13 cellular contexts compared by ENCODE assay signal in genomic region chr1:42951588-42951987, GRCh38. TPM values are rescaled to one million over a fixed set of nuclear protein-coding genes. Genes with fewer than 3 reads are reported as not detected.
DNase-seq lines count a peak whose midpoint lies in the region; ATAC-seq and TF ChIP-seq lines count a peak whose summit lies in the region.
"Had no signal": no experiment of that assay in that cellular context is flagged by ENCODE, and none has a peak within 500 bp of the region (broad histone marks: within the 10 kb centered on the region; RNA-seq: fewer than 3 reads in every experiment).

No MANE protein-coding gene starts in this region.

- peaks cover 92% of the 10 kb centered on the region for H3K36me3 Mint-ChIP-seq in activated T-cell treated with anti-CD3 and anti-CD28 coated beads, Interleukin-2, amount 50 U/mL, for 24 hours (ENCODE audit: low read depth)
- peaks cover 19% of the 10 kb centered on the region for H3K36me3 Mint-ChIP-seq in central memory CD8-positive, alpha-beta T cell (ENCODE audit: insufficient read depth)

- H3K9me3 ChIP-seq in PC-9 (ENCODE audit: insufficient read depth, low read depth) (no peaks in the 10 kb centered on the region), lower lobe of right lung (no peaks in the 10 kb centered on the region), mucosa of descending colon (no peaks in the 10 kb centered on the region)
- no peaks in the 10 kb centered on the region for H3K9me3 ChIP-seq in effector memory CD4-positive, alpha-beta T cell (ENCODE audit: control insufficient read depth, low read length)

- peak; percentile 22 for ATAC-seq in central memory CD8-positive, alpha-beta T cell (replicated peaks; ENCODE audit: extremely low read depth, poor library complexity, severe bottlenecking)
- ATAC-seq in lower lobe of right lung (no peak), mucosa of descending colon (no peak)
- ATAC-seq: left colon had no signal

- peaks cover 93% of the 10 kb centered on the region for H3K4me1 ChIP-seq in PC-9 (replicated peaks; ENCODE audit: insufficient read depth)
- H3K4me1 ChIP-seq in lower lobe of right lung, result peaks cover 17% of the 10 kb centered on the region
- H3K4me1 ChIP-seq in effector memory CD4-positive, alpha-beta T cell (ENCODE audit: control insufficient read depth, insufficient read depth, low read length, poor library complexity, severe bottlenecking), result peaks cover 55% of the 10 kb centered on the region
- H3K4me1 ChIP-seq in mucosa of descending colon (ENCODE audit: low read depth), result peaks cover 23% of the 10 kb centered on the region

- no peak overlapping the region for H3K4me3 Mint-ChIP-seq in activated T-cell treated with anti-CD3 and anti-CD28 coated beads, Interleukin-2, amount 50 U/mL, for 24 hours
- H3K4me3 Mint-ChIP-seq in central memory CD8-positive, alpha-beta T cell, result peak overlapping the region; percentile 91

- peaks cover 41% of the 10 kb centered on the region for H3F3A ChIP-seq in PC-9 (ENCODE audit: insufficient read depth, low read depth)

- H3K9me2 ChIP-seq in PC-9 (ENCODE audit: insufficient read depth), result no peaks in the 10 kb centered on the region

- no peak overlapping the region for H2AFZ ChIP-seq in PC-9

- H3K27ac Mint-ChIP-seq in activated T-cell treated with anti-CD3 and anti-CD28 coated beads, Interleukin-2, amount 50 U/mL, for 24 hours, result peak overlapping the region; percentile 63
- H3K27ac Mint-ChIP-seq in central memory CD8-positive, alpha-beta T cell (ENCODE audit: low read depth), result peak overlapping the region; percentile 76

- intact Hi-C loops in PC-9 (cut with micrococcal nuclease; ENCODE audit: unreplicated experiment), result no loop called here
- intact Hi-C loops in lower lobe of right lung (cut with DNase I), result no loop called here
- intact Hi-C loops in mucosa of descending colon (cut with DNase I, micrococcal nuclease), result no loop called here

- no peaks in the 10 kb centered on the region for H3K27me3 ChIP-seq in PC-9 (ENCODE audit: insufficient read depth, low read depth)
- no peaks in the 10 kb centered on the region for H3K27me3 ChIP-seq in lower lobe of right lung (ENCODE audit: low read depth)
- no peaks in the 10 kb centered on the region for H3K27me3 ChIP-seq in effector memory CD4-positive, alpha-beta T cell (replicated peaks; ENCODE audit: control insufficient read depth, insufficient read depth, low read length, poor library complexity, severe bottlenecking)
- H3K27me3 ChIP-seq: brain microvascular endothelial cell had no signal

- no peak for DNase-seq in activated T-cell treated with anti-CD3 and anti-CD28 coated beads, Interleukin-2, amount 50 U/mL, for 24 hours
- DNase-seq in activated T-cell treated with anti-CD3 and anti-CD28 coated beads, Interleukin-2, amount 50 U/mL, for 48 hours, result no peak
- DNase-seq in PC-9, result no peak
- DNase-seq in central memory CD8-positive, alpha-beta T cell (ENCODE audit: low spot score in 2 of 2), result no peak
- no peak for DNase-seq in retinal pigment epithelial cell (ENCODE audit: low read depth)
- DNase-seq in lower lobe of right lung, result no peak
- DNase-seq in effector memory CD4-positive, alpha-beta T cell, result no peak
- no peak for DNase-seq in mucosa of descending colon
- DNase-seq: brain microvascular endothelial cell, DND-41, KBM-7, left colon, NCI-H2081 treated with DMSO at 0.1 percent for 48 hours had no signal

- H3K27me3 Mint-ChIP-seq in activated T-cell treated with anti-CD3 and anti-CD28 coated beads, Interleukin-2, amount 50 U/mL, for 24 hours, result no peaks in the 10 kb centered on the region
- no peaks in the 10 kb centered on the region for H3K27me3 Mint-ChIP-seq in central memory CD8-positive, alpha-beta T cell

- H3K4me1 Mint-ChIP-seq in activated T-cell treated with anti-CD3 and anti-CD28 coated beads, Interleukin-2, amount 50 U/mL, for 24 hours (ENCODE audit: low read depth), result peaks cover 91% of the 10 kb centered on the region
- H3K4me1 Mint-ChIP-seq in central memory CD8-positive, alpha-beta T cell, result peaks cover 78% of the 10 kb centered on the region

- POLR2A ChIA-PET in PC-9 (lab: Charles Lee; ENCODE audit: unreplicated experiment), result interaction anchor here (0.7 kb wide), 1 partner anchor 9 kb away, joined by 4 read pairs; no protein-coding TSS in a partner anchor

- peaks cover 100% of the 10 kb centered on the region for H3K79me2 ChIP-seq in PC-9 (ENCODE audit: low read depth)

- CTCF ChIA-PET in PC-9 (lab: Charles Lee), result interaction anchor here (0.5 to 0.6 kb wide), 2 partner anchors 29 to 916 kb away, joined by 3 read pairs; no protein-coding TSS in a partner anchor

- BruUV-seq in PC-9 (replicated peaks; lab: Mats Ljungman, UMichigan), result no TSS peak

- H4K20me1 ChIP-seq in PC-9 (ENCODE audit: insufficient read depth), result peaks cover 5% of the 10 kb centered on the region; the same call in 1 of the 2 replicates

- no peak overlapping the region for H3K4me3 ChIP-seq in PC-9
- H3K4me3 ChIP-seq in retinal pigment epithelial cell (ENCODE audit: low read length), result peak overlapping the region; percentile 100
- H3K4me3 ChIP-seq in lower lobe of right lung, result no peak overlapping the region
- H3K4me3 ChIP-seq in effector memory CD4-positive, alpha-beta T cell (ENCODE audit: insufficient read depth, low read depth, low read length, poor library complexity, severe bottlenecking), result no peak overlapping the region
- no peak overlapping the region for H3K4me3 ChIP-seq in mucosa of descending colon

- TF ChIP-seq CTCF in PC-9 (conservative IDR thresholded peaks at IDR 0.05) (no peak), retinal pigment epithelial cell (conservative IDR thresholded peaks at IDR 0.05; ENCODE audit: low read depth, low read length) (no peak), lower lobe of right lung (IDR thresholded peaks at IDR 0.05) (no peak), mucosa of descending colon (IDR thresholded peaks at IDR 0.05) (no peak)

- H3K36me3 ChIP-seq in PC-9 (ENCODE audit: low read depth), result peaks cover 8% of the 10 kb centered on the region; the same call in 1 of the 2 replicates
- no peaks in the 10 kb centered on the region for H3K36me3 ChIP-seq in lower lobe of right lung
- H3K36me3 ChIP-seq in effector memory CD4-positive, alpha-beta T cell (ENCODE audit: control insufficient read depth, insufficient read depth, low read length), result no peaks in the 10 kb centered on the region
- H3K36me3 ChIP-seq in mucosa of descending colon (ENCODE audit: low read depth), result no peaks in the 10 kb centered on the region
- H3K36me3 ChIP-seq: brain microvascular endothelial cell had no signal

- H3K27ac ChIP-seq in PC-9 (peak overlapping the region; percentile 64), lower lobe of right lung (no peak overlapping the region)
- H3K27ac ChIP-seq in effector memory CD4-positive, alpha-beta T cell (ENCODE audit: insufficient read depth, low read length, poor library complexity, severe bottlenecking), result no peak overlapping the region
- H3K27ac ChIP-seq: brain microvascular endothelial cell had no signal

- peak overlapping the region; percentile 65; the same call in 1 of the 2 replicates for H3K4me2 ChIP-seq in PC-9

- H3K9me3 Mint-ChIP-seq in activated T-cell treated with anti-CD3 and anti-CD28 coated beads, Interleukin-2, amount 50 U/mL, for 24 hours, result no peaks in the 10 kb centered on the region
- H3K9me3 Mint-ChIP-seq in central memory CD8-positive, alpha-beta T cell, result no peaks in the 10 kb centered on the region

RNA-seq across cellular contexts. Expression of gene SLC2A1, which starts 7.1 kb away (rescaled TPM):
- total RNA-seq in PC-9 (2021) (327 and 337 TPM in 2 replicates), lower lobe of right lung (10.6 TPM), mucosa of descending colon (10 to 100 TPM; 36.0 to 81.2 (median 74.3) TPM)
